Comparison of ENCODE assay signal across 36 cellular contexts in the genomic region with DNA sequence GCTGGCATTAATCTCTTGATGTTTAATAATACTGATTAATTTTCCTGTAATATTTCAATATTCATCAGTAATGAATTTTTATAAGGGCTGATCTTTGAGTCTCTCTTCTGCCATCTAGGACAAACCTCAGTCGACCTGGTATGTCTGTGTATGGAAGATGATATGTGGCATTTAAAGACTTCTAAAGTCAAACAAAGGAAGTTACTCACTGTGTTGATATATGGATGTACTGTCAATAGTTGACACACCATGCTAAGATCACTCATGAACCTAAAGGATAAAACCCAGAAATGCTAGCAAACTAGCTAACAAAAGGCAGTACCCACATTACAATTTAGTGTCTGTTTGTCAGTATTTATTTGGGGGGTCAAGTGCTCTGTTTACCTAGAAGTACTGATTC.
DNase-seq lines count a peak whose midpoint lies in the region; ATAC-seq, FAIRE-seq and TF ChIP-seq lines count a peak whose summit lies in the region.
"Had no signal": no experiment of that assay in that cellular context is flagged by ENCODE, and none has a peak within 500 bp of the region (broad histone marks: within the 10 kb centered on the region; RNA-seq: fewer than 3 reads in every experiment).

No MANE protein-coding gene starts in this region.

- H3K18ac ChIP-seq in mesendoderm (ENCODE audit: low read length): no peak overlapping the region

- H3K79me2 ChIP-seq in GM23338 (replicated peaks; ENCODE audit: insufficient read depth) (no peaks in the 10 kb centered on the region), mesendoderm (ENCODE audit: control insufficient read depth, insufficient read depth, low read length) (no peaks in the 10 kb centered on the region)

- no peaks in the 10 kb centered on the region for H3F3A ChIP-seq in GM23338 (replicated peaks; ENCODE audit: low read depth)

- H3K27ac ChIP-seq in A549 (no peak overlapping the region), GM23338 (ENCODE audit: low read depth) (no peak overlapping the region), mesendoderm (ENCODE audit: low read depth, low read length) (no peak overlapping the region)
- H3K27ac ChIP-seq: 22Rv1; BLaER1; BLaER1 treated with 17β-estradiol and CSF1 and Interleukin-3, amounts not matched to agents 10 nM and 100 nM; C4-2B had no signal

- no peak for TF ChIP-seq POLR2A in A549 (IDR thresholded peaks at IDR 0.05; ENCODE audit: low read length)

- no peak overlapping the region for H2AK5ac ChIP-seq in mesendoderm (ENCODE audit: low read length)

- H3K27me3 ChIP-seq in GM23338 (ENCODE audit: insufficient read depth) (no peaks in the 10 kb centered on the region), mesendoderm (ENCODE audit: insufficient read depth, low read length, poor library complexity) (no peaks in the 10 kb centered on the region)
- H3K27me3 ChIP-seq: BE2C; BLaER1; BLaER1 treated with 17β-estradiol and CSF1 and Interleukin-3, amounts not matched to agents 10 nM and 100 nM had no signal

- 0 out of 2 replicates have a peak, but pooled peaks cover 8% of the 10 kb centered on the region for H3K9me2 ChIP-seq in GM23338 (ENCODE audit: insufficient read depth)

- H3K79me1 ChIP-seq in mesendoderm (ENCODE audit: low read length): no peaks in the 10 kb centered on the region

- H3K36me3 ChIP-seq in GM23338 (ENCODE audit: insufficient read depth) (no peaks in the 10 kb centered on the region), mesendoderm (ENCODE audit: control insufficient read depth, insufficient read depth, low read length) (no peaks in the 10 kb centered on the region)
- H3K36me3 ChIP-seq: BE2C; BLaER1; BLaER1 treated with 17β-estradiol and CSF1 and Interleukin-3, amounts not matched to agents 10 nM and 100 nM had no signal

- no peak overlapping the region for H2BK120ac ChIP-seq in mesendoderm (ENCODE audit: low read depth, low read length)

- H3K23ac ChIP-seq in mesendoderm (ENCODE audit: low read length): no peak overlapping the region

- H2BK5ac ChIP-seq in mesendoderm (ENCODE audit: low read length): no peak overlapping the region

- FAIRE-seq in A549 (lab: Jason Lieb, UNC): no peak
- FAIRE-seq: A204.1, D721Med had no signal

- H3K4me3 ChIP-seq in A549: no peak overlapping the region
- no peak overlapping the region for H3K4me3 ChIP-seq in GM23338
- H3K4me3 ChIP-seq in LNCaP clone FGC (ENCODE audit: low read depth, low read length): no peak overlapping the region
- no peak overlapping the region for H3K4me3 ChIP-seq in mesendoderm (ENCODE audit: low read length)
- H3K4me3 ChIP-seq: BLaER1; BLaER1 treated with 17β-estradiol and CSF1 and Interleukin-3, amounts not matched to agents 10 nM and 100 nM had no signal

- H3K27me3 Mint-ChIP-seq in GM23338 (ENCODE audit: insufficient read depth, low read depth, poor library complexity): peaks cover 7% of the 10 kb centered on the region
- H3K27me3 Mint-ChIP-seq: B cell; CD4-positive, alpha-beta memory T cell; CD4-positive, alpha-beta T cell; CD4-positive, CD25-positive, alpha-beta regulatory T cell; CD8-positive, alpha-beta memory T cell had no signal

- POLR2A ChIA-PET in A549 (lab: Yijun Ruan, JAX): no interaction called here

- H4K8ac ChIP-seq in mesendoderm (ENCODE audit: low read depth, low read length): no peak overlapping the region

- WGBS in A549 (ENCODE audit: missing lambda C conversion rate): 4% methylated on average over 1 of the region's 1 CpG
- WGBS in mesendoderm (ENCODE audit: extremely low coverage, insufficient coverage, low lambda C conversion rate): no CpG with 5 or more reads among the region's 1 CpG

- 0 out of 2 replicates have a peak overlapping the region, but pooled peaks have one; percentile 41 for H3K27ac Mint-ChIP-seq in GM23338
- H3K27ac Mint-ChIP-seq: B cell; CD14-positive monocyte; CD4-positive, alpha-beta memory T cell; CD4-positive, alpha-beta T cell; CD4-positive, CD25-positive, alpha-beta regulatory T cell; CD8-positive, alpha-beta memory T cell; CD8-positive, alpha-beta T cell had no signal

- no peak overlapping the region for H2AFZ ChIP-seq in GM23338

- no peak for TF ChIP-seq RAD21 in A549 (conservative IDR thresholded peaks at IDR 0.05 in 1 of 2, IDR thresholded peaks at IDR 0.05 in 1 of 2)

- H3K9ac ChIP-seq in mesendoderm (ENCODE audit: low read length): no peak overlapping the region
- H3K9ac ChIP-seq: BLaER1; BLaER1 treated with 17β-estradiol and CSF1 and Interleukin-3, amounts not matched to agents 10 nM and 100 nM had no signal

- H3K4me2 ChIP-seq in A549 (peak overlapping the region; percentile 44), GM23338 (no peak overlapping the region), mesendoderm (ENCODE audit: low read length) (no peak overlapping the region)
- H3K4me2 ChIP-seq: BLaER1; BLaER1 treated with 17β-estradiol and CSF1 and Interleukin-3, amounts not matched to agents 10 nM and 100 nM had no signal

- DNase-seq in A549 (ENCODE audit: low read depth in 1 of 2, low spot score in 1 of 2): peak in 1 of 2 experiments; percentile 40
- no peak for DNase-seq in GM23338 (ENCODE audit: low spot score)
- DNase-seq in LNCaP clone FGC (ENCODE audit: low read depth): peak; percentile 18
- no peak for DNase-seq in mesendoderm
- no peak for DNase-seq in OCI-M1 (lab: John Stamatoyannopoulos, UW)
- DNase-seq in HuH-7 (ENCODE audit: low spot score): no peak
- DNase-seq: 8988T; ACHN; AML-193; BE2C; C1 segment of cervical spinal cord; Caco-2; Calu3; CD4-positive, alpha-beta memory T cell; CD4-positive, alpha-beta T cell; CD4-positive, CD25-positive, alpha-beta regulatory T cell; CD8-positive, alpha-beta memory T cell; CD8-positive, alpha-beta T cell; COR-L47; DMS 273 treated with DMSO at 0.1 percent for 48 hours; DMS153; DMS53; DMS79; DMS79 treated with DMSO at 0.1 percent for 48 hours; DND-41; EL had no signal

- peak in 1 of 2 experiments; percentile 86; a peak in 3 of 6 replicates for ATAC-seq in A549
- ATAC-seq in GM23338: no peak
- ATAC-seq in HG03439 (IDR thresholded peaks at IDR 0.05; ENCODE audit: unreplicated experiment): no peak
- no peak for ATAC-seq in GM19035 (IDR thresholded peaks at IDR 0.05; ENCODE audit: unreplicated experiment)
- ATAC-seq: CD8-positive, alpha-beta T cell had no signal

- CTCF ChIA-PET in A549 (lab: Yijun Ruan, JAX): interaction anchor here (0.6 to 1.0 kb wide), 2 partner anchors 55 to 741 kb away, joined by 3 to 4 read pairs; no protein-coding TSS in a partner anchor

- peaks cover 2% of the 10 kb centered on the region; the same call in 1 of the 3 replicates for H3K9me3 Mint-ChIP-seq in GM23338

- no peak overlapping the region for H3K4me3 Mint-ChIP-seq in GM23338
- H3K4me3 Mint-ChIP-seq: B cell; CD14-positive monocyte; CD4-positive, alpha-beta memory T cell; CD4-positive, alpha-beta T cell; CD4-positive, CD25-positive, alpha-beta regulatory T cell; CD8-positive, alpha-beta memory T cell; CD8-positive, alpha-beta T cell had no signal

- peaks cover 11% of the 10 kb centered on the region for H3K4me1 Mint-ChIP-seq in GM23338
- H3K4me1 Mint-ChIP-seq: B cell; CD14-positive monocyte; CD4-positive, alpha-beta memory T cell; CD4-positive, CD25-positive, alpha-beta regulatory T cell; CD8-positive, alpha-beta memory T cell had no signal

- no peak overlapping the region for H3K4ac ChIP-seq in mesendoderm (ENCODE audit: low read depth, low read length)

- no peaks in the 10 kb centered on the region for H4K20me1 ChIP-seq in GM23338 (replicated peaks; ENCODE audit: insufficient read depth)
- H4K20me1 ChIP-seq: BLaER1; BLaER1 treated with 17β-estradiol and CSF1 and Interleukin-3, amounts not matched to agents 10 nM and 100 nM had no signal

- no peak for TF ChIP-seq EP300 in A549 (IDR thresholded peaks at IDR 0.05)

- peaks cover 14% of the 10 kb centered on the region for H3K4me1 ChIP-seq in A549
- H3K4me1 ChIP-seq in GM23338 (ENCODE audit: insufficient read depth): peaks cover 4% of the 10 kb centered on the region; the same call in 1 of the 2 replicates
- H3K4me1 ChIP-seq in mesendoderm (ENCODE audit: control insufficient read depth, low read depth, low read length): peaks cover 7% of the 10 kb centered on the region
- H3K4me1 ChIP-seq: BE2C; BLaER1; BLaER1 treated with 17β-estradiol and CSF1 and Interleukin-3, amounts not matched to agents 10 nM and 100 nM; Caco-2 had no signal

- H3K36me3 Mint-ChIP-seq in GM23338 (ENCODE audit: low read depth): no peaks in the 10 kb centered on the region
- H3K36me3 Mint-ChIP-seq: CD14-positive monocyte; CD4-positive, alpha-beta memory T cell; CD4-positive, CD25-positive, alpha-beta regulatory T cell; CD8-positive, alpha-beta memory T cell; CD8-positive, alpha-beta T cell had no signal

- no peaks in the 10 kb centered on the region for H3K9me3 ChIP-seq in A549
- H3K9me3 ChIP-seq: BE2C; BLaER1; BLaER1 treated with 17β-estradiol and CSF1 and Interleukin-3, amounts not matched to agents 10 nM and 100 nM; Caco-2 had no signal

- peak overlapping the region; percentile 19 for H2BK15ac ChIP-seq in mesendoderm (replicated peaks; ENCODE audit: low read depth)

- no peak overlapping the region for H4K5ac ChIP-seq in mesendoderm (ENCODE audit: low read length)

- TF ChIP-seq CTCF in A549 (IDR thresholded peaks at IDR 0.05) (no peak), GM23338 (conservative IDR thresholded peaks at IDR 0.05; ENCODE audit: low read depth in 2 of 2) (no peak), LNCaP clone FGC (IDR thresholded peaks at IDR 0.05; ENCODE audit: control insufficient read depth, extremely low read depth, insufficient read depth) (no peak)

- no peak overlapping the region for H3K56ac ChIP-seq in mesendoderm (ENCODE audit: low read length)

TF ChIP-seq in A549, 52 proteins besides CTCF, POLR2A, EP300 and RAD21 (continues in another document):
- TF ChIP-seq FOSL2 (IDR thresholded peaks at IDR 0.05) (no peak), FOSL2 (CRISPR knock-in tag; IDR thresholded peaks at IDR 0.05) (peak; percentile 59), JUNB (IDR thresholded peaks at IDR 0.05) (0 out of 2 replicates have a peak, but pooled peaks have one; percentile 19), RNF2 (IDR thresholded peaks at IDR 0.05; ENCODE audit: borderline replicate concordance, low read depth) (no peak)
